Comparison of ENCODE assay signal across 18 cellular contexts in the genomic region with DNA sequence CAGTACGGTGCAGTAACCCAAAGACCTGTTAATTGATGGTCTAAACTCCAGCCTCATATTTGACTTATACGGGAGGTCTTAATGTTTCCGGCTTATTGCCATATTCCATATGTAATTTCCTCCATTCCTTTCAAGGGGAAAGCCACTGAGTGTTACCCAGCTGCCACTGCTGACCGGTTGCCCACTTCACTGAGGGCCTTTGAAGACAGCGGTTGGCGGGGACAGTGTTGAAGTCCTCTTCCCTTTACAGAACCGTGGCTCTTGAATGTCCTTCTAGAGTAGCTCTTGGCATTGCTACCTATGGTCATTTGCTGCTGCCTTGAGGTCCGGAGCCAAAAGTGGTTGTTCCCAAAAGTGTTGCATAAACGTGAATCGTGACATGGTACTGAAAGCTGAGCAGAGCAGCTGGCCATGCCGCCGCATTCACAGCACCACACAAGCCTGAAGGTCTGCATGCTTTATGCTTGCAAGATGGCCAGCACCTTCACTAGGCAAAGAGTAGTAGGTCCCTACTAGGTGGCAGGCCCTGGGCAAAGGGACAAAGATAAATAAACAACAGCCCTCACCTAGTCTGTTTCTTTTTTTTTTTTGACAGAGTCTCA.
"Had no signal": no experiment of that assay in that cellular context is flagged by ENCODE, and none has a peak within 500 bp of the region (broad histone marks: within the 10 kb centered on the region; RNA-seq: fewer than 3 reads in every experiment).

No MANE protein-coding gene starts in this region.

- H3K4me1 ChIP-seq: gastrocnemius medialis, pancreas had no signal

- H3K27ac ChIP-seq: epithelial cell of prostate, gastrocnemius medialis, hepatocyte, neutrophil, pancreas, vagina had no signal

- H3K4me3 ChIP-seq: dorsolateral prefrontal cortex, gastrocnemius medialis, hepatocyte, lung, pancreas, vagina had no signal

- DNase-seq: dorsolateral prefrontal cortex; effector CD4-positive, alpha-beta T cell; foreskin fibroblast; gastrocnemius medialis; kidney; natural killer cell; pancreas; small intestine; stimulated activated CD4-positive, alpha-beta T cell treated with anti-CD3 and anti-CD28 coated beads, Interleukin-15, amount 100 ng/mL, for 24 hours; stimulated activated CD4-positive, alpha-beta T cell treated with anti-CD3 and anti-CD28 coated beads, Interleukin-2, amount 100 ng/mL, for 48 hours; stimulated activated naive B cell treated with anti-CD40 and anti-IgM and Interleukin-4, amounts not matched to agents 10 μg/mL and 1 μg/mL and 100 μg/mL, for 72 hours; trophoblast cell had no signal

- H3K36me3 ChIP-seq: gastrocnemius medialis, pancreas, vagina had no signal

- H3K9me3 ChIP-seq: gastrocnemius medialis, neutrophil, pancreas, vagina had no signal

- H3K27me3 ChIP-seq: dorsolateral prefrontal cortex, gastrocnemius medialis, hepatocyte, neutrophil, pancreas, vagina had no signal

- ATAC-seq: esophagus mucosa; gastrocnemius medialis; natural killer cell; pancreas; stimulated activated naive B cell treated with anti-CD40 and anti-IgM and Interleukin-4, amounts not matched to agents 10 μg/mL and 1 μg/mL and 100 μg/mL, for 72 hours had no signal
